In genomic region chr14:52923902-52924575, GRCh38 we compare ENCODE assay signal across 1 cellular context.
TF ChIP-seq lines count a peak whose summit lies in the region.

No MANE protein-coding gene starts in this region.

TF ChIP-seq in HCT116, 20 proteins besides CTCF, POLR2A, EP300 and RAD21 (continued from another document):
- no peak for TF ChIP-seq ZBTB33 (IDR thresholded peaks at IDR 0.05; ENCODE audit: extremely low read depth, insufficient replicate concordance, low read length)
- TF ChIP-seq MAX (IDR thresholded peaks at IDR 0.05): no peak
- no peak for TF ChIP-seq POLR2AphosphoS5 (IDR thresholded peaks at IDR 0.05; ENCODE audit: low read depth, low read length)
- TF ChIP-seq CEBPB (IDR thresholded peaks at IDR 0.05; ENCODE audit: low read depth): no peak
